12 cellular contexts compared by ENCODE assay signal in genomic region chr6:3743541-3743940, GRCh38. TPM values are rescaled to one million over a fixed set of nuclear protein-coding genes. Genes with fewer than 3 reads are reported as not detected.
DNase-seq lines count a peak whose midpoint lies in the region; ATAC-seq and TF ChIP-seq lines count a peak whose summit lies in the region.
"Had no signal": no experiment of that assay in that cellular context is flagged by ENCODE, and none has a peak within 500 bp of the region (broad histone marks: within the 10 kb centered on the region; RNA-seq: fewer than 3 reads in every experiment).

No MANE protein-coding gene starts in this region.

- H2BK5ac ChIP-seq in mesenchymal stem cell (ENCODE audit: low read depth, low read length, poor library complexity, severe bottlenecking) (no peak overlapping the region), H9 (ENCODE audit: insufficient read length, low read length) (no peak overlapping the region)

- H3K18ac ChIP-seq in mesenchymal stem cell (ENCODE audit: low read depth in 1 of 2, low read length in 2 of 2) (no peak overlapping the region), H9 (ENCODE audit: insufficient read length, low read depth, low read length) (no peak overlapping the region)

- H3K9me2 ChIP-seq in Loucy (replicated peaks; ENCODE audit: low read depth, low read length), result no peaks in the 10 kb centered on the region

- TF ChIP-seq POLR2A in suprapubic skin (IDR thresholded peaks at IDR 0.05), result no peak

- H2AFZ ChIP-seq in Loucy (ENCODE audit: low read length) (0 out of 2 replicates have a peak overlapping the region, but pooled peaks have one; percentile 32), mesenchymal stem cell (ENCODE audit: low read depth, low read length) (no peak overlapping the region), H9 (ENCODE audit: low read length) (no peak overlapping the region)

- TF ChIP-seq EP300 in suprapubic skin (IDR thresholded peaks at IDR 0.05), result no peak

- H3K56ac ChIP-seq in H9 (ENCODE audit: insufficient read length, low read depth, low read length), result no peak overlapping the region

- no peak overlapping the region for H2BK20ac ChIP-seq in H9 (ENCODE audit: low read depth, low read length, poor library complexity, severe bottlenecking)

- no peak overlapping the region for H3K27ac Mint-ChIP-seq in H9

- H4K91ac ChIP-seq in mesenchymal stem cell (ENCODE audit: low read length), result no peak overlapping the region
- H4K91ac ChIP-seq in H9 (ENCODE audit: insufficient read length, low read depth, low read length), result no peak overlapping the region

- DNase-seq in mesenchymal stem cell (no peak), suprapubic skin (ENCODE audit: low spot score in 2 of 2) (peak; percentile 63 to 68), NOMO-1 treated with DMSO at 0.1 percent for 48 hours (lab: John Stamatoyannopoulos, UW; ENCODE audit: unreplicated experiment) (no peak), D341Med (ENCODE audit: low spot score) (no peak), H9 (no peak)
- DNase-seq: nephron progenitor cell had no signal

- H3K9me3 ChIP-seq in Loucy (ENCODE audit: insufficient read depth, low read depth, low read length) (no peaks in the 10 kb centered on the region), mesenchymal stem cell (ENCODE audit: control insufficient read depth, low read length) (no peaks in the 10 kb centered on the region), suprapubic skin (no peaks in the 10 kb centered on the region), H9 (ENCODE audit: control insufficient read depth, low read depth, low read length) (no peaks in the 10 kb centered on the region)

- H3F3A ChIP-seq in Loucy (ENCODE audit: low read depth), result no peaks in the 10 kb centered on the region

- H3K79me2 ChIP-seq in Loucy (ENCODE audit: insufficient read depth, low read length) (no peaks in the 10 kb centered on the region), H9 (ENCODE audit: insufficient read depth, low read length) (no peaks in the 10 kb centered on the region)

- peaks cover 30% of the 10 kb centered on the region for H3K27me3 Mint-ChIP-seq in H9 (ENCODE audit: low read depth)

- TF ChIP-seq CTCF in Loucy (conservative IDR thresholded peaks at IDR 0.05; ENCODE audit: low read length) (no peak), suprapubic skin (IDR thresholded peaks at IDR 0.05) (no peak), H9 (conservative IDR thresholded peaks at IDR 0.05) (no peak)

- H3K23ac ChIP-seq in mesenchymal stem cell (ENCODE audit: low read length in 2 of 2) (no peak overlapping the region), H9 (ENCODE audit: insufficient read length, low read depth, low read length) (no peak overlapping the region)

- H3K27me3 ChIP-seq in Loucy (ENCODE audit: insufficient read depth, low read length, poor library complexity, severe bottlenecking) (no peaks in the 10 kb centered on the region), mesenchymal stem cell (ENCODE audit: control insufficient read depth in 1 of 2, insufficient read depth in 1 of 2, low read length in 2 of 2) (no peaks in the 10 kb centered on the region), suprapubic skin (no peaks in the 10 kb centered on the region), H9 (ENCODE audit: insufficient read depth, low read length) (no peaks in the 10 kb centered on the region)

- H4K20me1 ChIP-seq in Loucy (ENCODE audit: insufficient read depth, low read length, poor library complexity, severe bottlenecking) (no peaks in the 10 kb centered on the region), H9 (ENCODE audit: control insufficient read depth, insufficient read depth, insufficient read length) (no peaks in the 10 kb centered on the region)

- H4K5ac ChIP-seq in H9 (ENCODE audit: insufficient read length, low read depth, low read length), result no peak overlapping the region

- H3K27ac ChIP-seq in cingulate gyrus (ENCODE audit: low read depth, low read length), result peak overlapping the region; percentile 69
- no peak overlapping the region for H3K27ac ChIP-seq in mesenchymal stem cell (ENCODE audit: low read length, poor library complexity, severe bottlenecking)
- peak overlapping the region; percentile 97 for H3K27ac ChIP-seq in suprapubic skin
- no peak overlapping the region for H3K27ac ChIP-seq in H9 (ENCODE audit: insufficient read length, low read depth, low read length)
- H3K27ac ChIP-seq: HL-60, VCaP had no signal

- H3K4ac ChIP-seq in mesenchymal stem cell (ENCODE audit: low read depth in 1 of 2, low read length in 2 of 2), result no peak overlapping the region
- no peak overlapping the region for H3K4ac ChIP-seq in H9 (ENCODE audit: low read depth, low read length)

- no peak overlapping the region for H2BK15ac ChIP-seq in mesenchymal stem cell (ENCODE audit: low read depth, poor library complexity, severe bottlenecking)
- H2BK15ac ChIP-seq in H9 (ENCODE audit: low read depth, low read length), result no peak overlapping the region

- H3K79me1 ChIP-seq in mesenchymal stem cell (replicated peaks; ENCODE audit: low read length, poor library complexity, severe bottlenecking), result peaks cover 8% of the 10 kb centered on the region
- H3K79me1 ChIP-seq in H9 (ENCODE audit: insufficient read depth, low read depth, low read length, poor library complexity, severe bottlenecking), result no peaks in the 10 kb centered on the region

- H2AK5ac ChIP-seq in mesenchymal stem cell (ENCODE audit: low read length, severe bottlenecking) (no peak overlapping the region), H9 (ENCODE audit: insufficient read length, low read length) (no peak overlapping the region)

- H3T11ph ChIP-seq in H9 (ENCODE audit: low read length), result no peak overlapping the region

- peak overlapping the region in 1 of 2 experiments; percentile 23 for H3K14ac ChIP-seq in mesenchymal stem cell (ENCODE audit: low read length in 2 of 2)
- no peak overlapping the region for H3K14ac ChIP-seq in H9 (ENCODE audit: insufficient read depth, low read length)

- H3K23me2 ChIP-seq in H9 (ENCODE audit: insufficient read length, low read depth, low read length, poor library complexity, severe bottlenecking), result no peaks in the 10 kb centered on the region

- no peaks in the 10 kb centered on the region for H3K36me3 ChIP-seq in Loucy (ENCODE audit: insufficient read depth, low read length)
- H3K36me3 ChIP-seq in mesenchymal stem cell (ENCODE audit: control insufficient read depth in 1 of 2, insufficient read depth in 2 of 2, low read depth in 1 of 2, low read length in 2 of 2), result peaks cover 22 to 47% of the 10 kb centered on the region in 2 experiments
- H3K36me3 ChIP-seq in suprapubic skin, result peaks cover 3% of the 10 kb centered on the region

- H3K4me3 ChIP-seq in Loucy (ENCODE audit: low read length, poor library complexity, severe bottlenecking), result no peak overlapping the region
- H3K4me3 ChIP-seq in mesenchymal stem cell (ENCODE audit: insufficient read depth in 1 of 2, low read depth in 1 of 2, low read length in 2 of 2), result peak overlapping the region in 1 of 2 experiments; percentile 67
- H3K4me3 ChIP-seq in suprapubic skin, result no peak overlapping the region

- no peak overlapping the region for H3K4me3 Mint-ChIP-seq in H9
- H3K4me3 Mint-ChIP-seq: nephron progenitor cell had no signal

- H3K9me3 Mint-ChIP-seq in H9, result no peaks in the 10 kb centered on the region
- H3K9me3 Mint-ChIP-seq: nephron progenitor cell; stimulated activated effector memory CD8-positive, alpha-beta T cell treated with anti-CD3 and anti-CD28 coated beads, Interleukin-12 subunit alpha, Interleukin-12 subunit beta, amount 100 ng/mL, for 72 hours had no signal

- no peak for ATAC-seq in GM21619 (IDR thresholded peaks at IDR 0.05; ENCODE audit: unreplicated experiment)

- no peak overlapping the region for H4K8ac ChIP-seq in mesenchymal stem cell (ENCODE audit: low read length)
- H4K8ac ChIP-seq in H9 (replicated peaks; ENCODE audit: insufficient read length, low read depth, low read length), result no peak overlapping the region

- H3K4me1 ChIP-seq in Loucy (ENCODE audit: insufficient read depth, low read length, poor library complexity, severe bottlenecking) (peaks cover 38% of the 10 kb centered on the region), mesenchymal stem cell (ENCODE audit: control insufficient read depth, insufficient read depth, low read depth, low read length) (peaks cover 59% of the 10 kb centered on the region), suprapubic skin (peaks cover 97% of the 10 kb centered on the region), H9 (ENCODE audit: insufficient read depth, low read length) (no peaks in the 10 kb centered on the region)

- H3K4me2 ChIP-seq in Loucy (ENCODE audit: low read depth, low read length, poor library complexity, severe bottlenecking) (no peak overlapping the region), mesenchymal stem cell (ENCODE audit: low read length, poor library complexity, severe bottlenecking) (no peak overlapping the region), H9 (ENCODE audit: insufficient read depth, insufficient read length, low read length) (no peak overlapping the region)

- H3K9ac ChIP-seq in Loucy (ENCODE audit: low read depth, low read length, poor library complexity, severe bottlenecking) (no peak overlapping the region), mesenchymal stem cell (ENCODE audit: low read length) (peak overlapping the region; percentile 97), H9 (ENCODE audit: extremely low read depth, insufficient read length, low read length) (no peak overlapping the region)

- peak overlapping the region; percentile 9 to 51 for H2BK12ac ChIP-seq in mesenchymal stem cell (ENCODE audit: low read length in 2 of 2)
- H2BK12ac ChIP-seq in H9 (ENCODE audit: insufficient read length, low read depth, low read length), result no peak overlapping the region

- 92% methylated on average over 5 of the region's 10 CpGs for WGBS in mesenchymal stem cell
- 84% methylated on average over 10 of the region's 10 CpGs for WGBS in suprapubic skin
- no CpG with 5 or more reads among the region's 10 CpGs for WGBS in H9 (ENCODE audit: extremely low coverage, insufficient read length, low lambda C conversion rate)

- H2BK120ac ChIP-seq in mesenchymal stem cell (ENCODE audit: low read depth, low read length) (no peak overlapping the region), H9 (ENCODE audit: low read depth, low read length, poor library complexity, severe bottlenecking) (no peak overlapping the region)

- peaks cover 34 to 37% of the 10 kb centered on the region in 2 experiments for H3K4me1 Mint-ChIP-seq in H9

- no peaks in the 10 kb centered on the region for H3K36me3 Mint-ChIP-seq in H9 (ENCODE audit: insufficient read depth in 1 of 3, low read depth in 3 of 3)
- H3K36me3 Mint-ChIP-seq: stimulated activated effector memory CD8-positive, alpha-beta T cell treated with anti-CD3 and anti-CD28 coated beads, Interleukin-12 subunit alpha, Interleukin-12 subunit beta, amount 100 ng/mL, for 72 hours had no signal

RNA-seq across cellular contexts. Expression of gene PXDC1, which starts 8.0 kb away (rescaled TPM):
- polyA plus RNA-seq in mesenchymal stem cell (2013, experiment 1 of 2), result 40.5 TPM
- 41.6 TPM for polyA plus RNA-seq in mesenchymal stem cell (2013, experiment 2 of 2)
- 100 to 1,000 TPM in 1 of 4 donors, 10 to 100 TPM in 3; 63.1 to 108 (median 68.5) TPM for total RNA-seq in suprapubic skin
- 3.0 and 3.1 TPM in 2 replicates for total RNA-seq in H9 (2021)

Comparison
In these comparisons a context has a peak if more than half of its experiments do, and no peak if none do; other contexts are left out.
1. H3K27ac ChIP-seq: peak in cingulate gyrus (single experiment) and suprapubic skin (single experiment); none in mesenchymal stem cell (single experiment) and H9 (single experiment).
2. DNase-seq: peak in suprapubic skin (2 of 2); none in mesenchymal stem cell (single experiment), NOMO-1 treated with DMSO at 0.1 percent for 48 hours (single experiment), D341Med (single experiment) and H9 (single experiment).
3. RNA of gene PXDC1, which starts 8.0 kb away (total RNA-seq): 63.1 to 108 TPM in suprapubic skin; 3.0 to 3.1 TPM in H9; every median in the first group is over 10 times any median in the second.